ENCODE assay signal across 1 cellular context in genomic region chr16:31033709-31034492, GRCh38.
TF ChIP-seq lines count a peak whose summit lies in the region.

No MANE protein-coding gene starts in this region.

TF ChIP-seq in HepG2, 621 proteins besides CTCF, POLR2A, EP300 and RAD21 (continued from another document and continues in another):
- peak; percentile 67; the same call in 1 of the 2 replicates for TF ChIP-seq ARID4A (CRISPR knock-in tag; IDR thresholded peaks at IDR 0.05; ENCODE audit: borderline replicate concordance)
- TF ChIP-seq MLLT10 (CRISPR knock-in tag; IDR thresholded peaks at IDR 0.05), result no peak
- no peak; the same call in 1 of the 2 replicates for TF ChIP-seq ZNF619 (CRISPR knock-in tag; IDR thresholded peaks at IDR 0.05)
- TF ChIP-seq FIP1L1 (IDR thresholded peaks at IDR 0.05; ENCODE audit: borderline replicate concordance, insufficient read depth, low read depth, low read length), result no peak
- TF ChIP-seq MYPOP (CRISPR knock-in tag; IDR thresholded peaks at IDR 0.05), result peak; percentile 54; the same call in 1 of the 2 replicates
- no peak for TF ChIP-seq MXD4 (CRISPR knock-in tag; IDR thresholded peaks at IDR 0.05)
- TF ChIP-seq, protein P1, sequence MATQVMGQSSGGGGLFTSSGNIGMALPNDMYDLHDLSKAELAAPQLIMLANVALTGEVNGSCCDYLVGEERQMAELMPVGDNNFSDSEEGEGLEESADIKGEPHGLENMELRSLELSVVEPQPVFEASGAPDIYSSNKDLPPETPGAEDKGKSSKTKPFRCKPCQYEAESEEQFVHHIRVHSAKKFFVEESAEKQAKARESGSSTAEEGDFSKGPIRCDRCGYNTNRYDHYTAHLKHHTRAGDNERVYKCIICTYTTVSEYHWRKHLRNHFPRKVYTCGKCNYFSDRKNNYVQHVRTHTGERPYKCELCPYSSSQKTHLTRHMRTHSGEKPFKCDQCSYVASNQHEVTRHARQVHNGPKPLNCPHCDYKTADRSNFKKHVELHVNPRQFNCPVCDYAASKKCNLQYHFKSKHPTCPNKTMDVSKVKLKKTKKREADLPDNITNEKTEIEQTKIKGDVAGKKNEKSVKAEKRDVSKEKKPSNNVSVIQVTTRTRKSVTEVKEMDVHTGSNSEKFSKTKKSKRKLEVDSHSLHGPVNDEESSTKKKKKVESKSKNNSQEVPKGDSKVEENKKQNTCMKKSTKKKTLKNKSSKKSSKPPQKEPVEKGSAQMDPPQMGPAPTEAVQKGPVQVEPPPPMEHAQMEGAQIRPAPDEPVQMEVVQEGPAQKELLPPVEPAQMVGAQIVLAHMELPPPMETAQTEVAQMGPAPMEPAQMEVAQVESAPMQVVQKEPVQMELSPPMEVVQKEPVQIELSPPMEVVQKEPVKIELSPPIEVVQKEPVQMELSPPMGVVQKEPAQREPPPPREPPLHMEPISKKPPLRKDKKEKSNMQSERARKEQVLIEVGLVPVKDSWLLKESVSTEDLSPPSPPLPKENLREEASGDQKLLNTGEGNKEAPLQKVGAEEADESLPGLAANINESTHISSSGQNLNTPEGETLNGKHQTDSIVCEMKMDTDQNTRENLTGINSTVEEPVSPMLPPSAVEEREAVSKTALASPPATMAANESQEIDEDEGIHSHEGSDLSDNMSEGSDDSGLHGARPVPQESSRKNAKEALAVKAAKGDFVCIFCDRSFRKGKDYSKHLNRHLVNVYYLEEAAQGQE (IDR thresholded peaks at IDR 0.05; ENCODE audit: borderline replicate concordance in 1 of 2, low read depth in 1 of 2, low read length in 2 of 2), result peak in 1 of 2 experiments; percentile 40; a peak in 1 of 4 replicates
- 0 out of 2 replicates have a peak, but pooled peaks have one; percentile 30 for TF ChIP-seq MEIS2 (CRISPR knock-in tag; IDR thresholded peaks at IDR 0.05)
- TF ChIP-seq ZBTB10 (CRISPR knock-in tag; IDR thresholded peaks at IDR 0.05; ENCODE audit: borderline replicate concordance), result no peak
- peak; percentile 15; the same call in 1 of the 2 replicates for TF ChIP-seq FOXA3 (CRISPR knock-in tag; IDR thresholded peaks at IDR 0.05)
- TF ChIP-seq FOXK1 (CRISPR knock-in tag; IDR thresholded peaks at IDR 0.05; ENCODE audit: borderline replicate concordance, low read depth), result peak; percentile 67; the same call in 1 of the 2 replicates
- TF ChIP-seq U2AF1 (optimal IDR thresholded peaks at IDR 0.05; ENCODE audit: low read depth, low read length), result no peak
- TF ChIP-seq ZNF292 (CRISPR knock-in tag; IDR thresholded peaks at IDR 0.05; ENCODE audit: borderline replicate concordance, low read depth), result peak; percentile 27; the same call in 1 of the 2 replicates
- no peak for TF ChIP-seq ZFP41 (CRISPR knock-in tag; IDR thresholded peaks at IDR 0.05; ENCODE audit: borderline replicate concordance)
- TF ChIP-seq ZBTB3 (CRISPR knock-in tag; IDR thresholded peaks at IDR 0.05; ENCODE audit: borderline replicate concordance, low read depth), result no peak
- peak; percentile 14; the same call in 1 of the 2 replicates for TF ChIP-seq NR2F2 (IDR thresholded peaks at IDR 0.05; ENCODE audit: borderline replicate concordance, low read depth)
- TF ChIP-seq MYC (CRISPR knock-in tag; IDR thresholded peaks at IDR 0.05; ENCODE audit: borderline replicate concordance), result peak; percentile 60
- TF ChIP-seq ZNF180 (CRISPR knock-in tag; IDR thresholded peaks at IDR 0.05; ENCODE audit: borderline replicate concordance, low read depth), result 0 out of 2 replicates have a peak, but pooled peaks have one; percentile 38
- TF ChIP-seq MED13 (CRISPR knock-in tag; IDR thresholded peaks at IDR 0.05), result no peak
- no peak for TF ChIP-seq STAT5B (CRISPR knock-in tag; IDR thresholded peaks at IDR 0.05)
- TF ChIP-seq NFYB (CRISPR knock-in tag; IDR thresholded peaks at IDR 0.05), result no peak
- TF ChIP-seq TCF7L2 (IDR thresholded peaks at IDR 0.05; ENCODE audit: low read depth, low read length), result no peak
- TF ChIP-seq HMGA1 (CRISPR knock-in tag; conservative IDR thresholded peaks at IDR 0.05), result no peak
- TF ChIP-seq POLR2AphosphoS5 (IDR thresholded peaks at IDR 0.05; ENCODE audit: low read depth, low read length), result peak; percentile 99
- TF ChIP-seq PAX8 (CRISPR knock-in tag; IDR thresholded peaks at IDR 0.05; ENCODE audit: borderline replicate concordance), result no peak
- no peak for TF ChIP-seq HNRNPH1 (optimal IDR thresholded peaks at IDR 0.05; ENCODE audit: low read depth, low read length)
- TF ChIP-seq CCDC6 (CRISPR knock-in tag; IDR thresholded peaks at IDR 0.05), result peak; percentile 50; the same call in 1 of the 2 replicates
- no peak for TF ChIP-seq HDAC6 (IDR thresholded peaks at IDR 0.05; ENCODE audit: low read depth, low read length)
- TF ChIP-seq, protein P2, sequence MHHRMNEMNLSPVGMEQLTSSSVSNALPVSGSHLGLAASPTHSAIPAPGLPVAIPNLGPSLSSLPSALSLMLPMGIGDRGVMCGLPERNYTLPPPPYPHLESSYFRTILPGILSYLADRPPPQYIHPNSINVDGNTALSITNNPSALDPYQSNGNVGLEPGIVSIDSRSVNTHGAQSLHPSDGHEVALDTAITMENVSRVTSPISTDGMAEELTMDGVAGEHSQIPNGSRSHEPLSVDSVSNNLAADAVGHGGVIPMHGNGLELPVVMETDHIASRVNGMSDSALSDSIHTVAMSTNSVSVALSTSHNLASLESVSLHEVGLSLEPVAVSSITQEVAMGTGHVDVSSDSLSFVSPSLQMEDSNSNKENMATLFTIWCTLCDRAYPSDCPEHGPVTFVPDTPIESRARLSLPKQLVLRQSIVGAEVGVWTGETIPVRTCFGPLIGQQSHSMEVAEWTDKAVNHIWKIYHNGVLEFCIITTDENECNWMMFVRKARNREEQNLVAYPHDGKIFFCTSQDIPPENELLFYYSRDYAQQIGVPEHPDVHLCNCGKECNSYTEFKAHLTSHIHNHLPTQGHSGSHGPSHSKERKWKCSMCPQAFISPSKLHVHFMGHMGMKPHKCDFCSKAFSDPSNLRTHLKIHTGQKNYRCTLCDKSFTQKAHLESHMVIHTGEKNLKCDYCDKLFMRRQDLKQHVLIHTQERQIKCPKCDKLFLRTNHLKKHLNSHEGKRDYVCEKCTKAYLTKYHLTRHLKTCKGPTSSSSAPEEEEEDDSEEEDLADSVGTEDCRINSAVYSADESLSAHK (CRISPR knock-in tag; IDR thresholded peaks at IDR 0.05; ENCODE audit: borderline replicate concordance), result no peak
- TF ChIP-seq STAG1 (CRISPR knock-in tag; IDR thresholded peaks at IDR 0.05), result peak; percentile 16
- no peak for TF ChIP-seq CERS6 (CRISPR knock-in tag; IDR thresholded peaks at IDR 0.05)
- TF ChIP-seq, protein P3, sequence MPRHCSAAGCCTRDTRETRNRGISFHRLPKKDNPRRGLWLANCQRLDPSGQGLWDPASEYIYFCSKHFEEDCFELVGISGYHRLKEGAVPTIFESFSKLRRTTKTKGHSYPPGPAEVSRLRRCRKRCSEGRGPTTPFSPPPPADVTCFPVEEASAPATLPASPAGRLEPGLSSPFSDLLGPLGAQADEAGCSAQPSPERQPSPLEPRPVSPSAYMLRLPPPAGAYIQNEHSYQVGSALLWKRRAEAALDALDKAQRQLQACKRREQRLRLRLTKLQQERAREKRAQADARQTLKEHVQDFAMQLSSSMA (CRISPR knock-in tag; IDR thresholded peaks at IDR 0.05), result 0 out of 2 replicates have a peak, but pooled peaks have one; percentile 2
- peak; percentile 54; the same call in 1 of the 2 replicates for TF ChIP-seq MXD3 (CRISPR knock-in tag; IDR thresholded peaks at IDR 0.05)
- TF ChIP-seq ZNF282 (IDR thresholded peaks at IDR 0.05; ENCODE audit: partially characterized antibody), result no peak
- TF ChIP-seq, protein P4, sequence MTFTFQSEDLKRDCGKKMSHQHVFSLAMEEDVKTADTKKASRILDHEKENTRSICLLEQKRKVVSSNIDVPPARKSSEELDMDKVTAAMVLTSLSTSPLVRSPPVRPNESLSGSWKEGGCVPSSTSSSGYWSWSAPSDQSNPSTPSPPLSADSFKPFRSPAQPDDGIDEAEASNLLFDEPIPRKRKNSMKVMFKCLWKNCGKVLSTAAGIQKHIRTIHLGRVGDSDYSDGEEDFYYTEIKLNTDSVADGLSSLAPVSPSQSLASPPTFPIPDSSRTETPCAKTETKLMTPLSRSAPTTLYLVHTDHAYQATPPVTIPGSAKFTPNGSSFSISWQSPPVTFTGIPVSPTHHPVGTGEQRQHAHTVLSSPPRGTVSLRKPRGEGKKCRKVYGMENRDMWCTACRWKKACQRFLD (CRISPR knock-in tag; IDR thresholded peaks at IDR 0.05; ENCODE audit: borderline replicate concordance), result no peak; the same call in 1 of the 2 replicates
- 0 out of 2 replicates have a peak, but pooled peaks have one; percentile 31 for TF ChIP-seq ELF3 (CRISPR knock-in tag; IDR thresholded peaks at IDR 0.05)
- TF ChIP-seq ZNF737 (CRISPR knock-in tag; IDR thresholded peaks at IDR 0.05; ENCODE audit: borderline replicate concordance), result no peak; the same call in 1 of the 2 replicates
- TF ChIP-seq ZNF251 (CRISPR knock-in tag; IDR thresholded peaks at IDR 0.05), result no peak
- peak; percentile 80 for TF ChIP-seq SALL1 (CRISPR knock-in tag; IDR thresholded peaks at IDR 0.05)
- TF ChIP-seq HNF4G (IDR thresholded peaks at IDR 0.05; ENCODE audit: borderline replicate concordance, low read depth, low read length), result peak; percentile 74
- TF ChIP-seq HNF4G (CRISPR knock-in tag; IDR thresholded peaks at IDR 0.05; ENCODE audit: borderline replicate concordance, low read depth), result peak; percentile 12; the same call in 1 of the 2 replicates
- no peak for TF ChIP-seq ZFYVE20 (CRISPR knock-in tag; IDR thresholded peaks at IDR 0.05; ENCODE audit: borderline replicate concordance, low read depth)
